Comparison of ENCODE assay signal across 27 cellular contexts in genomic region chr13:109370486-109370885, GRCh38.
DNase-seq lines count a peak whose midpoint lies in the region; ATAC-seq, FAIRE-seq and TF ChIP-seq lines count a peak whose summit lies in the region.
"Had no signal": no experiment of that assay in that cellular context is flagged by ENCODE, and none has a peak within 500 bp of the region (broad histone marks: within the 10 kb centered on the region; RNA-seq: fewer than 3 reads in every experiment).

No MANE protein-coding gene starts in this region.

- no peak for DNase-seq in stimulated activated naive CD8-positive, alpha-beta T cell treated with anti-CD3 and anti-CD28 coated beads, Interleukin-15, amount 100 ng/mL, for 72 hours
- DNase-seq in stimulated activated naive CD8-positive, alpha-beta T cell treated with anti-CD3 and anti-CD28 coated beads, Interleukin-15, Interleukin-2, amounts not matched to agents 100 U/mL and 50 U/mL, for 24 hours: no peak
- DNase-seq in bronchial epithelial cell (ENCODE audit: low read depth): no peak
- no peak for DNase-seq in glutamatergic neuron
- no peak for DNase-seq in CD1c-positive myeloid dendritic cell (ENCODE audit: extremely low spot score)
- DNase-seq: BE2C; Calu3; GOT3; MV-4-11; NCI-H1105; NCI-H1436 treated with DMSO at 0.1 percent for 48 hours; NCI-H187 treated with DMSO at 0.1 percent for 48 hours; NCI-H2171 treated with DMSO at 0.1 percent for 48 hours; NCI-H524; NCI-H748 treated with DMSO at 0.1 percent for 48 hours; NK-92 treated with Interleukin-12 subunit alpha and Interleukin-12 subunit beta, amount 100 ng/mL, for 24 hours; PC-9; Right ventricle myocardium superior had no signal

- peak; percentile 13 for ATAC-seq in stimulated activated naive CD8-positive, alpha-beta T cell treated with anti-CD3 and anti-CD28 coated beads, Interleukin-15, amount 100 ng/mL, for 72 hours
- no peak for ATAC-seq in stimulated activated naive CD8-positive, alpha-beta T cell treated with anti-CD3 and anti-CD28 coated beads, Interleukin-15, Interleukin-2, amounts not matched to agents 100 U/mL and 50 U/mL, for 24 hours
- ATAC-seq in HG02571 (IDR thresholded peaks at IDR 0.05; ENCODE audit: unreplicated experiment): no peak
- no peak for ATAC-seq in GM19467 (IDR thresholded peaks at IDR 0.05; ENCODE audit: unreplicated experiment)
- no peak for ATAC-seq in GM21737 (IDR thresholded peaks at IDR 0.05; ENCODE audit: unreplicated experiment)
- ATAC-seq: HCT116, HepG2, K562 had no signal

- no peak overlapping the region for H3K4me3 ChIP-seq in bronchial epithelial cell (ENCODE audit: low read depth, low read length)
- H3K4me3 ChIP-seq: K562, PC-9, SJSA1 had no signal

- peak overlapping the region in 1 of 2 donors; percentile 5 for H3K27ac Mint-ChIP-seq in stimulated activated naive CD8-positive, alpha-beta T cell treated with anti-CD3 and anti-CD28 coated beads, Interleukin-15, amount 100 ng/mL, for 72 hours
- peak overlapping the region; percentile 74 for H3K27ac Mint-ChIP-seq in glutamatergic neuron (ENCODE audit: unreplicated experiment)

- H3K4me3 Mint-ChIP-seq in stimulated activated naive CD8-positive, alpha-beta T cell treated with anti-CD3 and anti-CD28 coated beads, Interleukin-15, amount 100 ng/mL, for 72 hours: no peak overlapping the region
- peak overlapping the region; percentile 49 for H3K4me3 Mint-ChIP-seq in glutamatergic neuron (ENCODE audit: unreplicated experiment)
- H3K4me3 Mint-ChIP-seq: CD14-positive monocyte had no signal

- no peaks in the 10 kb centered on the region for H3K4me1 Mint-ChIP-seq in stimulated activated naive CD8-positive, alpha-beta T cell treated with anti-CD3 and anti-CD28 coated beads, Interleukin-15, amount 100 ng/mL, for 72 hours
- H3K4me1 Mint-ChIP-seq in glutamatergic neuron (ENCODE audit: low read depth, unreplicated experiment): peaks cover 57% of the 10 kb centered on the region

- TF ChIP-seq CTCF in bronchial epithelial cell (IDR thresholded peaks at IDR 0.05; ENCODE audit: insufficient read depth, low read length, severe bottlenecking): no peak
- no peak for TF ChIP-seq CTCF in glutamatergic neuron (IDR thresholded peaks at IDR 0.05; ENCODE audit: partially characterized antibody, unreplicated experiment)

- H3K27me3 ChIP-seq in bronchial epithelial cell (ENCODE audit: control insufficient read depth, insufficient read depth, low read length): no peaks in the 10 kb centered on the region
- H3K27me3 ChIP-seq: BE2C, SJSA1 had no signal

- H3K27me3 Mint-ChIP-seq in stimulated activated naive CD8-positive, alpha-beta T cell treated with anti-CD3 and anti-CD28 coated beads, Interleukin-15, amount 100 ng/mL, for 72 hours: peaks cover 31% of the 10 kb centered on the region
- peaks cover 8% of the 10 kb centered on the region for H3K27me3 Mint-ChIP-seq in glutamatergic neuron (ENCODE audit: unreplicated experiment)

- peaks cover 0 to 10% of the 10 kb centered on the region in 2 donors for H3K9me3 Mint-ChIP-seq in stimulated activated naive CD8-positive, alpha-beta T cell treated with anti-CD3 and anti-CD28 coated beads, Interleukin-15, amount 100 ng/mL, for 72 hours
- H3K9me3 Mint-ChIP-seq in glutamatergic neuron (ENCODE audit: unreplicated experiment): peaks cover 14% of the 10 kb centered on the region

- peak; percentile 60 for FAIRE-seq in bronchial epithelial cell (lab: Jason Lieb, UNC)
- FAIRE-seq: GM18507, HepG2, K562 had no signal

- no peaks in the 10 kb centered on the region for H3K36me3 ChIP-seq in bronchial epithelial cell (ENCODE audit: control insufficient read depth, insufficient read depth, low read length)
- H3K36me3 ChIP-seq: BE2C, SJSA1 had no signal

- no peaks in the 10 kb centered on the region for H3K36me3 Mint-ChIP-seq in glutamatergic neuron (ENCODE audit: unreplicated experiment)
- H3K36me3 Mint-ChIP-seq: CD14-positive monocyte had no signal
